ENCODE assay signal across 18 cellular contexts in the genomic region with DNA sequence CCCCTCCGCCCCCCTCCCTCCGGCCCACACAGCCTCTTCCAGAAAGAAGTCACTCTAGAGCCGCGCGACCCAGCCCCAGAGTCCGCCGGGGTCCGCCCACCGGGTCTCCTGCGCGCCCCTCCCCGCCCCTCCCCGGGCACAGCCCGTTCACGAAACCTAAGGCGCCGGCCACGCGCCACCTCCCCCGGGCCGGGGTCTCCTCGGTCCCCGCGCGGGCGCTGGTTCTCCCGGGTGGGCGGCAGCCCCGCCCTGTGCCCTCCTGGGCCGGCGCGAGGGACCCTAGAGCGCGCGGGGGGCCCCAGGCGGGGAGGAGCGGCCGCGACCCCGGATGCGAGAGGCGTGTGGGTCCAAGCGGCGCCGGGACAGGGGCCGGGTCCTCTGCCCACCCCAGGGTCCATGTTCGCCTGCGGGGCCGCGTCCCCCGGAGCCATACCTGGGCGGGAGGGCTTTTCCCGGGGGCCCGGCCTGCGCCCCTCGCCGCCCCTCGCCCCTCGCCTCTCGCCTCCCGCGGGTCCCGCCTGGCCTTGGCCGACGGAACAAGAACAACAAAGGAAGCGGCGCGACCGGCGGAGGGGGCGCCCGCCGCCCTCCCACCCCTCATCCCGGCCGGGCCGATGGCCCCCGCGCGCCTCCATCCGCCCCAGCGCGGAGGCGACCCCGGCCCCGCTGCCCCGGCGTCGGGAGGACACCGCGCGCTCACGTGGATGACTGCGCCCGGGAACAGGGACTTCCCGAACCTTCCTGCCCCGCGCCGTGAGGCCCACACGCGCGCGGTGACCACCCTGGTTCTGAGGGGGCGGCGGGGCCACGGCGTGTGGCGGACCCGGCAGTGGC.
DNase-seq lines count a peak whose midpoint lies in the region; ATAC-seq and TF ChIP-seq lines count a peak whose summit lies in the region.
"Had no signal": no experiment of that assay in that cellular context is flagged by ENCODE, and none has a peak within 500 bp of the region (broad histone marks: within the 10 kb centered on the region; RNA-seq: fewer than 3 reads in every experiment).

No MANE protein-coding gene starts in this region.

- no peak overlapping the region for H3K4me3 Mint-ChIP-seq in WTC11
- H3K4me3 Mint-ChIP-seq: memory B cell had no signal

- no peak for TF ChIP-seq EP300 in SK-N-SH (IDR thresholded peaks at IDR 0.05; ENCODE audit: borderline replicate concordance in 1 of 2, low read depth in 1 of 2, low read length in 1 of 2)

- ATAC-seq in SK-N-SH treated with all-trans-retinoic acid at 6 μM for 48 hours (no peak), WTC11 (peak; percentile 36), GM21723 (IDR thresholded peaks at IDR 0.05; ENCODE audit: unreplicated experiment) (no peak)

- no peak overlapping the region for H3K4me3 ChIP-seq in SK-N-SH (ENCODE audit: low read depth in 2 of 2, low read length in 1 of 2)
- H3K4me3 ChIP-seq in iPS-15b (ENCODE audit: low read depth, low read length), result peak overlapping the region; percentile 18
- no peak overlapping the region for H3K4me3 ChIP-seq in smooth muscle cell

- H3K27me3 ChIP-seq in SK-N-SH (ENCODE audit: insufficient read depth) (no peaks in the 10 kb centered on the region), iPS-15b (ENCODE audit: control insufficient read depth, insufficient read depth, low read length) (peaks cover 90% of the 10 kb centered on the region), smooth muscle cell (ENCODE audit: low read depth) (peaks cover 100% of the 10 kb centered on the region)

- CTCF ChIA-PET in SK-N-SH (lab: Yijun Ruan, JAX) (no interaction called here), WTC11 (lab: Charles Lee) (no interaction called here)

- H3K27me3 Mint-ChIP-seq in WTC11 (ENCODE audit: low read depth), result peaks cover 94% of the 10 kb centered on the region

- DNase-seq in SK-N-SH, result peak; percentile 42
- DNase-seq in WTC11 (ENCODE audit: low spot score), result peak; percentile 47
- DNase-seq in smooth muscle cell (lab: John Stamatoyannopoulos, UW; ENCODE audit: unreplicated experiment), result no peak
- no peak for DNase-seq in iPS-NIHi11 (ENCODE audit: low spot score)
- DNase-seq in SKM-1 (lab: John Stamatoyannopoulos, UW; ENCODE audit: unreplicated experiment), result no peak
- DNase-seq: activated CD4-positive, alpha-beta T cell treated with anti-CD3 and anti-CD28 coated beads for 1 hour; activated gamma-delta T cell; foreskin melanocyte; MM.1S; NCI-H187 treated with DMSO at 0.1 percent for 48 hours; NCI-H446 treated with DMSO at 0.1 percent for 48 hours; SIG-M5; stimulated activated CD4-positive, alpha-beta T cell treated with anti-CD3 and anti-CD28 coated beads, Interleukin-2, amount 100 ng/mL, for 48 hours had no signal

- H3K4me2 ChIP-seq in SK-N-SH (no peak overlapping the region), smooth muscle cell (peak overlapping the region; percentile 68)

- H3K79me2 ChIP-seq in SK-N-SH (ENCODE audit: insufficient read depth) (peaks cover 5% of the 10 kb centered on the region; the same call in 1 of the 2 replicates), smooth muscle cell (ENCODE audit: low read depth) (no peaks in the 10 kb centered on the region)

- no peak for TF ChIP-seq RAD21 in SK-N-SH (IDR thresholded peaks at IDR 0.05; ENCODE audit: low read length)

- H3K9ac ChIP-seq in SK-N-SH, result no peak overlapping the region
- H3K9ac ChIP-seq in iPS-15b (ENCODE audit: low read depth, low read length), result no peak overlapping the region
- no peak overlapping the region for H3K9ac ChIP-seq in smooth muscle cell (ENCODE audit: low read depth)

- H3K9me2 ChIP-seq in SK-N-SH, result no peaks in the 10 kb centered on the region

- H3K9me3 ChIP-seq in SK-N-SH, result no peaks in the 10 kb centered on the region
- no peaks in the 10 kb centered on the region for H3K9me3 ChIP-seq in iPS-15b (ENCODE audit: control insufficient read depth, insufficient read depth, low read length)
- no peaks in the 10 kb centered on the region for H3K9me3 ChIP-seq in smooth muscle cell (replicated peaks; ENCODE audit: low read depth)

- H3K36me3 Mint-ChIP-seq in WTC11, result peaks cover 4% of the 10 kb centered on the region; the same call in 1 of the 2 replicates
- H3K36me3 Mint-ChIP-seq: memory B cell had no signal

- H3K27ac Mint-ChIP-seq in WTC11, result no peak overlapping the region
- H3K27ac Mint-ChIP-seq: memory B cell had no signal

- POLR2A ChIA-PET in SK-N-SH (lab: Yijun Ruan, JAX), result no interaction called here
- POLR2A ChIA-PET in WTC11 (lab: Charles Lee), result no interaction called here

- H3K4me1 ChIP-seq in SK-N-SH (ENCODE audit: control insufficient read depth in 1 of 2, insufficient read depth in 2 of 2, low read depth in 1 of 2, low read length in 1 of 2) (peaks cover 0 to 11% of the 10 kb centered on the region in 2 experiments; a peak in 2 of 4 replicates), iPS-15b (ENCODE audit: control insufficient read depth, insufficient read depth, low read length) (peaks cover 2% of the 10 kb centered on the region), smooth muscle cell (ENCODE audit: low read depth) (peaks cover 65% of the 10 kb centered on the region)

- H3K27ac ChIP-seq in SK-N-SH (ENCODE audit: low read depth in 2 of 2, low read length in 1 of 2) (no peak overlapping the region), smooth muscle cell (ENCODE audit: low read depth) (no peak overlapping the region)
- H3K27ac ChIP-seq: 22Rv1 had no signal

- H3F3A ChIP-seq in SK-N-SH (replicated peaks; ENCODE audit: insufficient read depth), result peaks cover 8% of the 10 kb centered on the region
- no peaks in the 10 kb centered on the region for H3F3A ChIP-seq in smooth muscle cell (ENCODE audit: low read depth)

- H4K20me1 ChIP-seq in SK-N-SH (ENCODE audit: insufficient read depth), result no peaks in the 10 kb centered on the region
- H4K20me1 ChIP-seq in smooth muscle cell (ENCODE audit: low read depth), result no peaks in the 10 kb centered on the region

- H2AFZ ChIP-seq in SK-N-SH (ENCODE audit: low read depth) (no peak overlapping the region), smooth muscle cell (ENCODE audit: low read depth) (no peak overlapping the region)

- H3K36me3 ChIP-seq in SK-N-SH (replicated peaks in 1 of 2; ENCODE audit: control insufficient read depth in 1 of 2, insufficient read depth in 2 of 2, low read length in 1 of 2) (peaks cover 8 to 30% of the 10 kb centered on the region in 2 experiments), iPS-15b (ENCODE audit: control insufficient read depth, insufficient read depth, low read length) (no peaks in the 10 kb centered on the region), smooth muscle cell (ENCODE audit: low read depth) (no peaks in the 10 kb centered on the region)

- TF ChIP-seq CTCF in SK-N-SH (IDR thresholded peaks at IDR 0.05) (no peak), WTC11 (IDR thresholded peaks at IDR 0.05) (no peak), smooth muscle cell (IDR thresholded peaks at IDR 0.05; ENCODE audit: borderline replicate concordance, insufficient read depth, poor library complexity, severe bottlenecking) (no peak)

- H3K9me3 Mint-ChIP-seq in WTC11, result no peaks in the 10 kb centered on the region
- H3K9me3 Mint-ChIP-seq: memory B cell had no signal

- H3K4me1 Mint-ChIP-seq in WTC11, result peaks cover 27% of the 10 kb centered on the region

- WGBS in SK-N-SH (ENCODE audit: low lambda C conversion rate), result 91% methylated on average over 107 of the region's 108 CpGs
- 3% methylated on average over 24 of the region's 108 CpGs for WGBS in smooth muscle cell (ENCODE audit: low lambda C conversion rate)

TF ChIP-seq in SK-N-SH, 30 proteins besides CTCF, POLR2A, EP300 and RAD21:
- TF ChIP-seq TCF12 (IDR thresholded peaks at IDR 0.05) (no peak), RCOR1 (IDR thresholded peaks at IDR 0.05; ENCODE audit: low read length) (no peak), FOXM1 (IDR thresholded peaks at IDR 0.05; ENCODE audit: low read depth) (no peak), NRF1 (IDR thresholded peaks at IDR 0.05; ENCODE audit: low read depth, low read length) (no peak), SMC3 (IDR thresholded peaks at IDR 0.05; ENCODE audit: low read depth, low read length) (no peak), FOXJ3 (CRISPR knock-in tag; IDR thresholded peaks at IDR 0.05) (no peak), EZH2phosphoT487 (IDR thresholded peaks at IDR 0.05; ENCODE audit: borderline replicate concordance, low read depth) (no peak)

TF ChIP-seq in SK-N-SH treated with all-trans-retinoic acid at 6 μM for 48 hours, 23 proteins besides CTCF, POLR2A, EP300 and RAD21 (continues in another document):
- TF ChIP-seq PPARA (CRISPR knock-in tag; IDR thresholded peaks at IDR 0.05; ENCODE audit: borderline replicate concordance) (no peak), OSR1 (CRISPR knock-in tag; IDR thresholded peaks at IDR 0.05) (no peak), ZNF8 (CRISPR knock-in tag; IDR thresholded peaks at IDR 0.05) (no peak), TOX (CRISPR knock-in tag; IDR thresholded peaks at IDR 0.05; ENCODE audit: borderline replicate concordance) (no peak)
- TF ChIP-seq, protein P1, sequence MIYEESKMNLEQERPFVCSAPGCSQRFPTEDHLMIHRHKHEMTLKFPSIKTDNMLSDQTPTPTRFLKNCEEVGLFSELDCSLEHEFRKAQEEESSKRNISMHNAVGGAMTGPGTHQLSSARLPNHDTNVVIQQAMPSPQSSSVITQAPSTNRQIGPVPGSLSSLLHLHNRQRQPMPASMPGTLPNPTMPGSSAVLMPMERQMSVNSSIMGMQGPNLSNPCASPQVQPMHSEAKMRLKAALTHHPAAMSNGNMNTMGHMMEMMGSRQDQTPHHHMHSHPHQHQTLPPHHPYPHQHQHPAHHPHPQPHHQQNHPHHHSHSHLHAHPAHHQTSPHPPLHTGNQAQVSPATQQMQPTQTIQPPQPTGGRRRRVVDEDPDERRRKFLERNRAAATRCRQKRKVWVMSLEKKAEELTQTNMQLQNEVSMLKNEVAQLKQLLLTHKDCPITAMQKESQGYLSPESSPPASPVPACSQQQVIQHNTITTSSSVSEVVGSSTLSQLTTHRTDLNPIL (CRISPR knock-in tag; IDR thresholded peaks at IDR 0.05; ENCODE audit: low read depth), result no peak

TF ChIP-seq in WTC11, 78 proteins besides CTCF, POLR2A, EP300 and RAD21:
- 0 out of 2 replicates have a peak, but pooled peaks have one; percentile 27 for TF ChIP-seq ZNF423 (CRISPR knock-in tag; IDR thresholded peaks at IDR 0.05)
- no peak for TF ChIP-seq SP1 (CRISPR knock-in tag; conservative IDR thresholded peaks at IDR 0.05)

Comparison
In these comparisons a context has a peak if more than half of its experiments do, and no peak if none do; other contexts are left out.
1. DNase-seq: peak in SK-N-SH (single experiment) and WTC11 (single experiment); none in smooth muscle cell (single experiment), iPS-NIHi11 (single experiment) and SKM-1 (single experiment).